ENCODE assay signal across 13 cellular contexts in genomic region chr12:120062976-120063579, GRCh38.
"Had no signal": no experiment of that assay in that cellular context is flagged by ENCODE, and none has a peak within 500 bp of the region (broad histone marks: within the 10 kb centered on the region; RNA-seq: fewer than 3 reads in every experiment).

No MANE protein-coding gene starts in this region.

- H3K27ac Mint-ChIP-seq: endodermal cell, nephron had no signal

- ATAC-seq: left lobe of liver; sciatic nerve; stimulated activated naive CD8-positive, alpha-beta T cell treated with anti-CD3 and anti-CD28 coated beads, Interleukin-15, Interleukin-2, amounts not matched to agents 100 U/mL and 50 U/mL, for 24 hours; upper lobe of right lung had no signal

- H3K9me3 Mint-ChIP-seq: endodermal cell, nephron had no signal

- DNase-seq: activated CD4-positive, alpha-beta T cell treated with anti-CD3 and anti-CD28 coated beads for 1 hour; activated gamma-delta T cell treated with Interleukin-2 at 50 U/mL for 16 hours; caudate nucleus; occipital lobe; stimulated activated CD4-positive, alpha-beta T cell treated with anti-CD3 and anti-CD28 coated beads, Interleukin-2, amount 100 ng/mL, for 24 hours; stimulated activated naive CD8-positive, alpha-beta T cell treated with anti-CD3 and anti-CD28 coated beads, Interleukin-15, Interleukin-2, amounts not matched to agents 100 U/mL and 50 U/mL, for 24 hours; T1000; testis; upper lobe of right lung had no signal

- H3K4me3 Mint-ChIP-seq: endodermal cell, nephron had no signal
